Comparison of ENCODE assay signal across 24 cellular contexts in genomic region chr3:39631136-39631535, GRCh38.
"Had no signal": no experiment of that assay in that cellular context is flagged by ENCODE, and none has a peak within 500 bp of the region (broad histone marks: within the 10 kb centered on the region; RNA-seq: fewer than 3 reads in every experiment).

No MANE protein-coding gene starts in this region.

- H3K4me1 Mint-ChIP-seq: neural progenitor cell had no signal

- H3K9me3 ChIP-seq: pancreas, thoracic aorta had no signal

- H3K79me2 ChIP-seq: hepatocyte had no signal

- H3K36me3 ChIP-seq: esophagus squamous epithelium, neural progenitor cell, pancreas, spleen, stomach, thoracic aorta, transverse colon had no signal

- H3K9ac ChIP-seq: neural progenitor cell had no signal

- H3K4me3 ChIP-seq: esophagus squamous epithelium, hepatocyte, lung, neural progenitor cell, pancreas, psoas muscle, spleen, stomach, thoracic aorta, transverse colon had no signal

- ATAC-seq: left colon; left ventricle myocardium superior; natural killer cell treated with Interleukin-12 subunit alpha and Interleukin-12 subunit beta and Interleukin-15 and Interleukin-18, amount 100 ng/mL, for 72 hours; pancreas; psoas muscle; sciatic nerve had no signal

- FAIRE-seq: endometrium, pancreas had no signal

- H3K27me3 ChIP-seq: esophagus squamous epithelium, hepatocyte, neural progenitor cell, pancreas, spleen, stomach, transverse colon had no signal

- H3K4me1 ChIP-seq: esophagus squamous epithelium, neural progenitor cell, pancreas, psoas muscle, spleen, stomach, transverse colon had no signal

- H3K4me2 ChIP-seq: hepatocyte, neural progenitor cell had no signal

- H3K27ac Mint-ChIP-seq: natural killer cell treated with Interleukin-12 subunit alpha and Interleukin-12 subunit beta and Interleukin-15 and Interleukin-18, amount 100 ng/mL, for 72 hours; neural progenitor cell had no signal

- H3K36me3 Mint-ChIP-seq: neural progenitor cell had no signal

- DNase-seq: effector memory CD4-positive, alpha-beta T cell; esophagus squamous epithelium; foreskin melanocyte; head of caudate nucleus; left colon; left ventricle myocardium superior; mesenchymal stem cell; midbrain; nucleus accumbens; pancreas; psoas muscle; spleen; stimulated activated naive CD4-positive, alpha-beta T cell; stomach; substantia nigra; transverse colon had no signal

- H2AFZ ChIP-seq: hepatocyte, neural progenitor cell had no signal

- H3K4me3 Mint-ChIP-seq: natural killer cell treated with Interleukin-12 subunit alpha and Interleukin-12 subunit beta and Interleukin-15 and Interleukin-18, amount 100 ng/mL, for 72 hours; neural progenitor cell had no signal

- H3K27ac ChIP-seq: epithelial cell of prostate, esophagus squamous epithelium, hepatocyte, neural progenitor cell, pancreas, psoas muscle, spleen, stomach, thoracic aorta, transverse colon had no signal
